12 cellular contexts compared by ENCODE assay signal in the genomic region with DNA sequence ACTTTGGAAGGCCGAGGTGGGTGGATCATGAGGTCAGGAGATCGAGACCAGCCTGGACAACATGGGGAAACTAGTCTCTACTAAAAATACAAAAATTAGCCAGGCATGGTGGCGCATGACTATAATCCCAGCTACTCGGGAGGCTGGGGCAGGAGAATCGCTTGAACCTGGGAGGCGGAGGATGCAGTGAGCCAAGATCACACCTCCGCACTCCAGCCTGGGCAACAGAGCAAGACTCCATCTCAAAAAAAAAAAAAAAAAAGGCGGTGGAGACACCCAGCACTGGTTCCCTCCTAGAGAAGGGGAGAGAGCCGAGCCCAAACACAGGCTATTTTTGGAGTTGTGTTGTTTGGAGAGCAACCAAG. TPM values are rescaled to one million over a fixed set of nuclear protein-coding genes. Genes with fewer than 3 reads are reported as not detected.
DNase-seq lines count a peak whose midpoint lies in the region; ATAC-seq and TF ChIP-seq lines count a peak whose summit lies in the region.
"Not testable (repeated sequence)": the region's sequence is repeated elsewhere in the genome, so short reads cannot be mapped to it uniquely, and the experiment has no call there.
"Had no signal": no experiment of that assay in that cellular context is flagged by ENCODE, and none has a peak within 500 bp of the region (broad histone marks: within the 10 kb centered on the region; RNA-seq: fewer than 3 reads in every experiment).

No MANE protein-coding gene starts in this region.

- not testable (repeated sequence) for H3K36me3 Mint-ChIP-seq in Caco-2 (ENCODE audit: insufficient read depth, unreplicated experiment); activated naive CD4-positive, alpha-beta T cell treated with anti-CD3 and anti-CD28 coated beads, Interleukin-2, amount 10 ng/mL, durations not matched to agents 7 days and 5 days; type B pancreatic cell

- POLR2A ChIA-PET in Caco-2 (lab: Charles Lee): not testable (repeated sequence)
- POLR2A ChIA-PET in Panc1 (lab: Charles Lee): interaction anchor here (0.7 to 0.9 kb wide), 2 partner anchors 10 to 25 kb away, joined by 3 to 7 read pairs; no protein-coding TSS in a partner anchor

- H3K27ac ChIP-seq in Panc1 (ENCODE audit: low read length): peak overlapping the region; percentile 98
- H3K27ac ChIP-seq in colonic mucosa: peak overlapping the region; percentile 63
- peak overlapping the region; percentile 82 to 91 for H3K27ac ChIP-seq in right atrium auricular region
- H3K27ac ChIP-seq in muscle layer of duodenum (ENCODE audit: low read length): peak overlapping the region; percentile 97

- DNase-seq in Caco-2; Panc1 (ENCODE audit: low read depth, low spot score); activated naive CD4-positive, alpha-beta T cell treated with anti-CD3 and anti-CD28 coated beads, Interleukin-2, amount 10 ng/mL, durations not matched to agents 7 days and 5 days; colonic mucosa; right atrium auricular region (ENCODE audit: low spot score); type B pancreatic cell (ENCODE audit: extremely low spot score, unreplicated experiment): not testable (repeated sequence)

- intact Hi-C loops in Caco-2 (cut with micrococcal nuclease; ENCODE audit: unreplicated experiment); Panc1 (cut with micrococcal nuclease; ENCODE audit: unreplicated experiment); colonic mucosa (cut with DNase I): not testable (repeated sequence)

- H3K4me1 ChIP-seq in Caco-2 (peaks cover 33% of the 10 kb centered on the region), Panc1 (ENCODE audit: control insufficient read depth, insufficient read depth, low read length) (peaks cover 85% of the 10 kb centered on the region), right atrium auricular region (peaks cover 0 to 74% of the 10 kb centered on the region in 2 donors), muscle layer of duodenum (ENCODE audit: control insufficient read depth in 1 of 2, insufficient read depth in 2 of 2, low read length in 2 of 2) (peaks cover 0 to 17% of the 10 kb centered on the region in 2 donors), skeletal muscle satellite cell (ENCODE audit: control insufficient read depth, insufficient read depth, low read length) (peaks cover 92% of the 10 kb centered on the region)
- not testable (repeated sequence) for H3K4me1 ChIP-seq in colonic mucosa

- H3K27me3 Mint-ChIP-seq in Caco-2 (ENCODE audit: insufficient read depth, unreplicated experiment): not testable (repeated sequence)
- peaks cover 88% of the 10 kb centered on the region for H3K27me3 Mint-ChIP-seq in activated naive CD4-positive, alpha-beta T cell treated with anti-CD3 and anti-CD28 coated beads, Interleukin-2, amount 10 ng/mL, durations not matched to agents 7 days and 5 days
- peaks cover 18% of the 10 kb centered on the region for H3K27me3 Mint-ChIP-seq in type B pancreatic cell

- not testable (repeated sequence) for ATAC-seq in Panc1

- H3K4me1 Mint-ChIP-seq in Caco-2 (ENCODE audit: low read depth, unreplicated experiment) (peaks cover 18% of the 10 kb centered on the region), type B pancreatic cell (ENCODE audit: unreplicated experiment) (peaks cover 26% of the 10 kb centered on the region)
- H3K4me1 Mint-ChIP-seq in activated naive CD4-positive, alpha-beta T cell treated with anti-CD3 and anti-CD28 coated beads, Interleukin-2, amount 10 ng/mL, durations not matched to agents 7 days and 5 days: peaks cover 43% of the 10 kb centered on the region

- TF ChIP-seq CTCF in Caco-2 (IDR thresholded peaks at IDR 0.05; ENCODE audit: insufficient read depth in 1 of 2, low read depth in 1 of 2, low read length in 1 of 2, severe bottlenecking in 1 of 2, unreplicated experiment in 1 of 2); Panc1 (IDR thresholded peaks at IDR 0.05); colonic mucosa (IDR thresholded peaks at IDR 0.05); right atrium auricular region (IDR thresholded peaks at IDR 0.05); type B pancreatic cell (conservative IDR thresholded peaks at IDR 0.05): not testable (repeated sequence)

- in situ Hi-C loops in Panc1 (cut with HindIII; ENCODE audit: low pct_unique_long_range_greater_than_20kb, low sequenced_read_pairs): not testable (repeated sequence)

- not testable (repeated sequence) for H3K4me3 ChIP-seq in Caco-2 (ENCODE audit: low read depth, low read length); colonic mucosa; skeletal muscle satellite cell (ENCODE audit: low read length)
- peak overlapping the region in 1 of 2 experiments; percentile 19; a peak in 2 of 4 replicates for H3K4me3 ChIP-seq in Panc1 (ENCODE audit: low read depth in 2 of 2, low read length in 2 of 2)
- peak overlapping the region in 1 of 2 donors; percentile 41 for H3K4me3 ChIP-seq in right atrium auricular region
- H3K4me3 ChIP-seq in muscle layer of duodenum (ENCODE audit: low read depth in 1 of 2, low read length in 2 of 2): peak overlapping the region; percentile 47 to 64

- not testable (repeated sequence) for H3K9me3 Mint-ChIP-seq in Caco-2 (ENCODE audit: unreplicated experiment); activated naive CD4-positive, alpha-beta T cell treated with anti-CD3 and anti-CD28 coated beads, Interleukin-2, amount 10 ng/mL, durations not matched to agents 7 days and 5 days; type B pancreatic cell

- CTCF ChIA-PET in Caco-2 (lab: Charles Lee); Panc1 (lab: Charles Lee); activated naive CD4-positive, alpha-beta T cell treated with anti-CD3 and anti-CD28 coated beads, Interleukin-2, amount 10 ng/mL, durations not matched to agents 7 days and 5 days (lab: Charles Lee): not testable (repeated sequence)

- H3K4me2 ChIP-seq in skeletal muscle satellite cell (ENCODE audit: low read length): peak overlapping the region; percentile 74

- not testable (repeated sequence) for H3K9ac ChIP-seq in colonic mucosa (ENCODE audit: low read depth in 2 of 2, low read length in 2 of 2)
- H3K9ac ChIP-seq in skeletal muscle satellite cell (ENCODE audit: low read depth, low read length): peak overlapping the region; percentile 82

- TSS peak; percentile 90 for BruUV-seq in Caco-2 (replicated peaks; lab: Mats Ljungman, UMichigan)
- BruUV-seq in Panc1 (replicated peaks; lab: Mats Ljungman, UMichigan): not testable (repeated sequence)

- peak overlapping the region; percentile 65 for H3K4me3 Mint-ChIP-seq in Caco-2 (ENCODE audit: unreplicated experiment)
- H3K4me3 Mint-ChIP-seq in activated naive CD4-positive, alpha-beta T cell treated with anti-CD3 and anti-CD28 coated beads, Interleukin-2, amount 10 ng/mL, durations not matched to agents 7 days and 5 days: peak overlapping the region; percentile 59
- H3K4me3 Mint-ChIP-seq in type B pancreatic cell: not testable (repeated sequence)

- H3K9me3 ChIP-seq in Caco-2; Panc1 (ENCODE audit: control insufficient read depth, insufficient read depth, low read depth, low read length); colonic mucosa; right atrium auricular region; muscle layer of duodenum (ENCODE audit: control insufficient read depth in 1 of 2, low read length in 2 of 2); skeletal muscle satellite cell (replicated peaks; ENCODE audit: low read length): not testable (repeated sequence)

- not testable (repeated sequence) for H3K27me3 ChIP-seq in Caco-2 (replicated peaks; ENCODE audit: control insufficient read depth, insufficient read depth, low read length); Panc1 (ENCODE audit: control insufficient read depth, insufficient read depth, low read length); colonic mucosa; right atrium auricular region; muscle layer of duodenum (ENCODE audit: low read depth, low read length); skeletal muscle satellite cell (ENCODE audit: control insufficient read depth, insufficient read depth, low read length)

- peak overlapping the region; percentile 79 for H3K27ac Mint-ChIP-seq in Caco-2 (ENCODE audit: unreplicated experiment)
- H3K27ac Mint-ChIP-seq in activated naive CD4-positive, alpha-beta T cell treated with anti-CD3 and anti-CD28 coated beads, Interleukin-2, amount 10 ng/mL, durations not matched to agents 7 days and 5 days: not testable (repeated sequence)
- H3K27ac Mint-ChIP-seq in type B pancreatic cell: peak overlapping the region; percentile 75

- H3K36me3 ChIP-seq in Caco-2 (ENCODE audit: control insufficient read depth, insufficient read depth, low read length); Panc1 (ENCODE audit: control insufficient read depth, insufficient read depth, low read length); colonic mucosa; right atrium auricular region; muscle layer of duodenum (ENCODE audit: control insufficient read depth in 1 of 2, insufficient read depth in 2 of 2, low read length in 2 of 2); skeletal muscle satellite cell (ENCODE audit: insufficient read depth, low read length): not testable (repeated sequence)

RNA-seq across cellular contexts. Expression of gene SERPINE1, which starts 5.3 kb away (rescaled TPM):
- total RNA-seq in Caco-2 (2022) (0.09 and 0.25 TPM in 2 replicates), Panc1 (2021; ENCODE audit: unreplicated experiment) (370 TPM), colonic mucosa (1 to 10 TPM; 1.4 to 6.1 TPM), right atrium auricular region (10 to 100 TPM; 28.0 to 40.8 TPM), type B pancreatic cell (ENCODE audit: low replicate concordance) (0.14 and 1.5 TPM in 2 replicates)
- 482 TPM for polyA plus RNA-seq in Panc1 (2012; ENCODE audit: insufficient read length)
- total RNA-seq in skeletal muscle satellite cell (2012; rRNA removed): 1,333 and 2,370 TPM in 2 replicates

RNA-seq across cellular contexts. Expression of gene AP1S1, which starts 32.7 kb away (rescaled TPM):
- total RNA-seq in Caco-2 (2022) (52.3 and 62.9 TPM in 2 replicates), Panc1 (2021; ENCODE audit: unreplicated experiment) (74.2 TPM), colonic mucosa (100 to 1,000 TPM; 111 to 127 TPM), right atrium auricular region (10 to 100 TPM; 16.1 to 18.8 TPM), type B pancreatic cell (ENCODE audit: low replicate concordance) (59.8 and 98.8 TPM in 2 replicates)
- polyA plus RNA-seq in Panc1 (2012; ENCODE audit: insufficient read length): 152 TPM
- total RNA-seq in skeletal muscle satellite cell (2012; rRNA removed): 160 and 168 TPM in 2 replicates

RNA-seq across cellular contexts. Expression of gene TRIM56, which starts 36.3 kb away (rescaled TPM):
- total RNA-seq in Caco-2 (2022) (30.3 and 33.4 TPM in 2 replicates), Panc1 (2021; ENCODE audit: unreplicated experiment) (37.4 TPM), colonic mucosa (10 to 100 TPM; 33.7 to 47.9 TPM), right atrium auricular region (10 to 100 TPM; 10.2 to 15.2 TPM), type B pancreatic cell (ENCODE audit: low replicate concordance) (22.2 and 40.1 TPM in 2 replicates)
- polyA plus RNA-seq in Panc1 (2012; ENCODE audit: insufficient read length): 31.8 TPM
- 8.3 and 8.4 TPM in 2 replicates for total RNA-seq in skeletal muscle satellite cell (2012; rRNA removed)

RNA-seq across cellular contexts. Expression of gene VGF, which starts 43.8 kb away (rescaled TPM):
- 1.2 and 1.3 TPM in 2 replicates for total RNA-seq in Caco-2 (2022)
- 4.4 TPM for total RNA-seq in Panc1 (2021; ENCODE audit: unreplicated experiment)
- 10.8 TPM for polyA plus RNA-seq in Panc1 (2012; ENCODE audit: insufficient read length)
- 1 to 10 TPM in 1 of 2 donors, under 1 TPM in 1; 0.90 to 3.1 TPM for total RNA-seq in colonic mucosa
- not detected for total RNA-seq in right atrium auricular region
- total RNA-seq in skeletal muscle satellite cell (2012; rRNA removed): 0.22 and 2.8 TPM in 2 replicates
- 4.2 and 4.4 TPM in 2 replicates for total RNA-seq in type B pancreatic cell (ENCODE audit: low replicate concordance)
- total RNA-seq: activated CD4-positive, alpha-beta memory T cell treated with anti-CD3 and anti-CD28 coated beads for 36 hours; aorta; left ventricle myocardium superior had no signal
- polyA plus RNA-seq: aorta had no signal

RNA-seq across cellular contexts. Expression of gene NAT16, which starts 58.5 kb away (rescaled TPM):
- total RNA-seq in Caco-2 (2022) (0.19 TPM in 1 of 2 replicates, not detected in the other), Panc1 (2021; ENCODE audit: unreplicated experiment) (0.15 TPM), colonic mucosa (not detected), right atrium auricular region (not detected), type B pancreatic cell (ENCODE audit: low replicate concordance) (not detected in 2 replicates)
- not detected for polyA plus RNA-seq in Panc1 (2012; ENCODE audit: insufficient read length)
- not detected in 2 replicates for total RNA-seq in skeletal muscle satellite cell (2012; rRNA removed)
- total RNA-seq: activated CD4-positive, alpha-beta memory T cell treated with anti-CD3 and anti-CD28 coated beads for 36 hours; aorta; G401; left ventricle myocardium superior had no signal
- polyA plus RNA-seq: aorta had no signal
